In genomic region chr11:9060700-9061111, GRCh38 we compare ENCODE assay signal across 9 cellular contexts. TPM values are rescaled to one million over a fixed set of nuclear protein-coding genes. Genes with fewer than 3 reads are reported as not detected.
A peak's percentile ranks its signal among the peaks of the same experiment; 100 is the strongest.
DNase-seq lines count a peak whose midpoint lies in the region; ATAC-seq and TF ChIP-seq lines count a peak whose summit lies in the region.
"Had no signal": no experiment of that assay in that cellular context is flagged by ENCODE, and none has a peak within 500 bp of the region (broad histone marks: within the 10 kb centered on the region; RNA-seq: fewer than 3 reads in every experiment).

No MANE protein-coding gene starts in this region.

- DNase-seq in AG09319 (ENCODE audit: extremely low read depth, low read depth) (no peak), OCI-M1 (lab: John Stamatoyannopoulos, UW) (peak; percentile 74), fibroblast of pulmonary artery (ENCODE audit: low read depth) (no peak), NCI-H1092 (lab: John Stamatoyannopoulos, UW) (no peak), SHP77 (lab: John Stamatoyannopoulos, UW) (no peak), PC-9 (no peak)

- no peaks in the 10 kb centered on the region for H3K9me2 ChIP-seq in PC-9 (ENCODE audit: insufficient read depth)

- H3K79me2 ChIP-seq in PC-9 (ENCODE audit: low read depth), result no peaks in the 10 kb centered on the region

- H3K27ac ChIP-seq in PC-9, result no peak overlapping the region
- H3K27ac ChIP-seq: thoracic aorta had no signal

- H3K36me3 ChIP-seq in PC-9 (ENCODE audit: low read depth), result no peaks in the 10 kb centered on the region
- H3K36me3 ChIP-seq: thoracic aorta had no signal

- H3K9me3 ChIP-seq in PC-9 (ENCODE audit: insufficient read depth, low read depth), result no peaks in the 10 kb centered on the region
- H3K9me3 ChIP-seq: thoracic aorta had no signal

- H3K4me1 ChIP-seq in PC-9 (replicated peaks; ENCODE audit: insufficient read depth), result no peaks in the 10 kb centered on the region

- CTCF ChIA-PET in PC-9 (lab: Charles Lee), result no interaction called here

- H4K20me1 ChIP-seq in PC-9 (ENCODE audit: insufficient read depth), result no peaks in the 10 kb centered on the region

- H3F3A ChIP-seq in PC-9 (ENCODE audit: insufficient read depth, low read depth), result no peaks in the 10 kb centered on the region

- H3K4me3 ChIP-seq in fibroblast of pulmonary artery (replicated peaks; ENCODE audit: low read depth, low read length) (no peak overlapping the region), PC-9 (no peak overlapping the region)
- H3K4me3 ChIP-seq: thoracic aorta had no signal

- ATAC-seq in GM18867 (IDR thresholded peaks at IDR 0.05; ENCODE audit: unreplicated experiment) (peak; percentile 98), HG02973 (IDR thresholded peaks at IDR 0.05; ENCODE audit: unreplicated experiment) (peak; percentile 94)

- H3K27me3 ChIP-seq in PC-9 (ENCODE audit: insufficient read depth, low read depth), result no peaks in the 10 kb centered on the region

- POLR2A ChIA-PET in PC-9 (lab: Charles Lee; ENCODE audit: unreplicated experiment), result no interaction called here

- intact Hi-C loops in PC-9 (cut with micrococcal nuclease; ENCODE audit: unreplicated experiment), result no loop called here

- no TSS peak for BruUV-seq in PC-9 (replicated peaks; lab: Mats Ljungman, UMichigan)

- H2AFZ ChIP-seq in PC-9, result no peak overlapping the region

- peak; percentile 1; the same call in 1 of the 2 replicates for TF ChIP-seq CTCF in AG09319 (IDR thresholded peaks at IDR 0.05; ENCODE audit: low read depth, low read length)
- peak; percentile 12 for TF ChIP-seq CTCF in fibroblast of pulmonary artery (IDR thresholded peaks at IDR 0.05; ENCODE audit: low read length, missing control alignments)
- no peak; the same call in 1 of the 2 replicates for TF ChIP-seq CTCF in PC-9 (conservative IDR thresholded peaks at IDR 0.05)

- no peak overlapping the region for H3K4me2 ChIP-seq in PC-9

RNA-seq across cellular contexts. Expression of gene SCUBE2, which starts 30.7 kb away (rescaled TPM):
- not detected in 2 replicates for total RNA-seq in PC-9 (2021)

RNA-seq across cellular contexts. Expression of gene NRIP3, which starts 56.9 kb away (rescaled TPM):
- total RNA-seq in PC-9 (2021), result 1.1 and 2.1 TPM in 2 replicates
